In the genomic region with DNA sequence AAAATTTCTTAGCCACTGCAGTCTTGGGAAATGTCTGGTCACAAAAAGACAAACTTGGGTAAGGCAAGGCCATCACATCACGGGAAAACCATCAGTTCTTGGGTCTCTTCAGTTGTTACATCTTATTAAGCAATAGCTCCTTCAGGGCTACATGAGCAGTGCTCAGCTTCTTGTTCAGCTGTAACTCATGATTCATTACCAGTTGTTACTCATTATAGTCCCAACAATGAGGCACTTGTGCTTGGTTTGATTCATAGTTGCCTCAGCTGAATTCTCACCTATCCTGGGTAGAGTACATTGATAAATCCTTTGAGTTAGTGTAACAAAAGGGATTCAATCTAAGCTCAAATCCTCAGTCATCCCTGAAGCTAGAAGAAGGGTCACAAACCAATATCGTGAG, we compare ENCODE assay signal across 24 cellular contexts.
DNase-seq lines count a peak whose midpoint lies in the region; ATAC-seq and TF ChIP-seq lines count a peak whose summit lies in the region.
"Had no signal": no experiment of that assay in that cellular context is flagged by ENCODE, and none has a peak within 500 bp of the region (broad histone marks: within the 10 kb centered on the region; RNA-seq: fewer than 3 reads in every experiment).

No MANE protein-coding gene starts in this region.

- no peaks in the 10 kb centered on the region for H3K4me1 ChIP-seq in adipocyte (ENCODE audit: control insufficient read depth, insufficient read depth, low read length)
- H3K4me1 ChIP-seq: ascending aorta; BLaER1 treated with 17β-estradiol and CSF1 and Interleukin-3, amounts not matched to agents 10 nM and 100 nM; parathyroid adenoma; right lobe of liver; suprapubic skin had no signal

- H3K36me3 ChIP-seq in adipocyte (ENCODE audit: control insufficient read depth, insufficient read depth, low read length, severe bottlenecking), result no peaks in the 10 kb centered on the region
- H3K36me3 ChIP-seq: ascending aorta; BLaER1 treated with 17β-estradiol and CSF1 and Interleukin-3, amounts not matched to agents 10 nM and 100 nM; right lobe of liver; suprapubic skin had no signal

- no peaks in the 10 kb centered on the region for H3K9me3 ChIP-seq in adipocyte (ENCODE audit: control insufficient read depth, low read length)
- H3K9me3 ChIP-seq: ascending aorta, right lobe of liver, suprapubic skin had no signal

- no peaks in the 10 kb centered on the region for H3K27me3 ChIP-seq in adipocyte (replicated peaks; ENCODE audit: control insufficient read depth, insufficient read depth, low read length)
- H3K27me3 ChIP-seq: ascending aorta; BLaER1 treated with 17β-estradiol and CSF1 and Interleukin-3, amounts not matched to agents 10 nM and 100 nM; right lobe of liver; suprapubic skin had no signal

- TF ChIP-seq CTCF in foreskin fibroblast (IDR thresholded peaks at IDR 0.05; ENCODE audit: low read depth, low read length), result no peak

- no peak for ATAC-seq in GM19463 (IDR thresholded peaks at IDR 0.05; ENCODE audit: unreplicated experiment)
- ATAC-seq: activated CD4-positive, alpha-beta T cell treated with anti-CD3 and anti-CD28 coated beads for 36 hours; activated naive CD4-positive, alpha-beta T cell treated with anti-CD3 and anti-CD28 coated beads, Interleukin-2, amount 50 U/mL, for 72 hours; K562; right lobe of liver; stimulated activated effector memory CD8-positive, alpha-beta T cell treated with anti-CD3 and anti-CD28 coated beads, Interleukin-12 subunit alpha, Interleukin-12 subunit beta, amount 100 ng/mL, for 72 hours had no signal

- no peak overlapping the region for H3K4me3 ChIP-seq in adipocyte (ENCODE audit: low read length)
- H3K4me3 ChIP-seq in foreskin fibroblast (ENCODE audit: low read depth in 1 of 2, low read length in 2 of 2), result no peak overlapping the region
- H3K4me3 ChIP-seq: ascending aorta; BLaER1 treated with 17β-estradiol and CSF1 and Interleukin-3, amounts not matched to agents 10 nM and 100 nM; K562; right lobe of liver; suprapubic skin had no signal

- H3K9ac ChIP-seq in adipocyte (ENCODE audit: low read length), result no peak overlapping the region
- H3K9ac ChIP-seq: BLaER1 treated with 17β-estradiol and CSF1 and Interleukin-3, amounts not matched to agents 10 nM and 100 nM; parathyroid adenoma had no signal

- DNase-seq in A172 (ENCODE audit: low spot score), result peak; percentile 41
- DNase-seq in HPDE6-E6E7 (ENCODE audit: extremely low spot score), result peak; percentile 81
- peak; percentile 45 for DNase-seq in adipocyte (ENCODE audit: low read depth)
- DNase-seq in foreskin fibroblast, result peak; percentile 66 to 71
- DNase-seq in GOT3 (lab: John Stamatoyannopoulos, UW), result no peak
- no peak for DNase-seq in SIG-M5 treated with dmso at 0.1 percent for 504 hours (lab: John Stamatoyannopoulos, UW; ENCODE audit: unreplicated experiment)
- no peak for DNase-seq in midbrain (lab: John Stamatoyannopoulos, UW)
- DNase-seq: activated CD4-positive, alpha-beta T cell treated with anti-CD3 and anti-CD28 coated beads for 36 hours; H9; NCI-H146; NCI-H2227 treated with DMSO at 0.1 percent for 48 hours; NCI-H774; nephron progenitor cell; OCI-M1; right lobe of liver; SHP77 treated with DMSO at 0.1 percent for 48 hours had no signal

Comparison
In these comparisons a context has a peak if more than half of its experiments do, and no peak if none do; other contexts are left out.
1. DNase-seq: peak in A172 (single experiment), HPDE6-E6E7 (single experiment), adipocyte (single experiment) and foreskin fibroblast (2 of 2); none in GOT3 (single experiment), SIG-M5 treated with dmso at 0.1 percent for 504 hours (single experiment) and midbrain (single experiment).